ENCODE assay signal across 28 cellular contexts in genomic region chr11:64053699-64054098, GRCh38. TPM values are rescaled to one million over a fixed set of nuclear protein-coding genes. Genes with fewer than 3 reads are reported as not detected.
DNase-seq lines count a peak whose midpoint lies in the region; TF ChIP-seq lines count a peak whose summit lies in the region.
"Had no signal": no experiment of that assay in that cellular context is flagged by ENCODE, and none has a peak within 500 bp of the region (broad histone marks: within the 10 kb centered on the region; RNA-seq: fewer than 3 reads in every experiment).

No MANE protein-coding gene starts in this region.

- H3K18ac ChIP-seq in mesenchymal stem cell (ENCODE audit: low read depth in 1 of 2, low read length in 2 of 2) = peak overlapping the region; percentile 26 to 29

- H2BK12ac ChIP-seq in mesenchymal stem cell (ENCODE audit: low read length in 2 of 2) = peak overlapping the region in 1 of 2 experiments; percentile 24

- TF ChIP-seq POLR2A in esophagus squamous epithelium (IDR thresholded peaks at IDR 0.05) = no peak

- H3K14ac ChIP-seq in mesenchymal stem cell (ENCODE audit: low read length in 2 of 2) = peak overlapping the region in 1 of 2 experiments; percentile 69

- 25 to 33% methylated on average over 12 to 14 of the region's 15 CpGs for WGBS in endodermal cell (ENCODE audit: insufficient coverage in 1 of 2, insufficient read length in 1 of 2), 2 experiments
- WGBS in mesenchymal stem cell = 33% methylated on average over 13 of the region's 15 CpGs
- 92% methylated on average over 5 to 7 of the region's 15 CpGs for WGBS in esophagus squamous epithelium, 2 donors

- H3K27ac ChIP-seq in endodermal cell (ENCODE audit: low read depth, low read length) (no peak overlapping the region), mesenchymal stem cell (ENCODE audit: low read length, poor library complexity, severe bottlenecking) (no peak overlapping the region), esophagus squamous epithelium (no peak overlapping the region)
- H3K27ac ChIP-seq: A549, body of pancreas, coronary artery, lower lobe of right lung, right atrium auricular region had no signal

- intact Hi-C loops in esophagus squamous epithelium (cut with DNase I) = no loop called here

- H2BK15ac ChIP-seq in mesenchymal stem cell (ENCODE audit: low read depth, poor library complexity, severe bottlenecking) = no peak overlapping the region

- peak overlapping the region; percentile 21 for H3K4me3 Mint-ChIP-seq in T-helper 1 cell treated with Interleukin-12 subunit alpha and Interleukin-12 subunit beta and Interleukin-4 antibody, amounts not matched to agents 30 μg/mL and 1 μg/mL, for 36 hours
- H3K4me3 Mint-ChIP-seq in endodermal cell = no peak overlapping the region
- no peak overlapping the region for H3K4me3 Mint-ChIP-seq in activated naive CD8-positive, alpha-beta T cell treated with anti-CD3 and anti-CD28 coated beads for 36 hours
- H3K4me3 Mint-ChIP-seq: activated CD4-positive, alpha-beta memory T cell treated with anti-CD3 and anti-CD28 coated beads for 36 hours; activated naive CD8-positive, alpha-beta T cell treated with anti-CD3 and anti-CD28 coated beads, Interleukin-2, amount 50 U/mL, for 24 hours; stimulated activated naive CD8-positive, alpha-beta T cell treated with anti-CD3 and anti-CD28 coated beads, Interleukin-15, amount 100 ng/mL, for 72 hours had no signal

- no peak for TF ChIP-seq CTCF in endodermal cell (conservative IDR thresholded peaks at IDR 0.05)
- no peak for TF ChIP-seq CTCF in esophagus squamous epithelium (IDR thresholded peaks at IDR 0.05)

- no peaks in the 10 kb centered on the region for H3K4me1 Mint-ChIP-seq in T-helper 1 cell treated with Interleukin-12 subunit alpha and Interleukin-12 subunit beta and Interleukin-4 antibody, amounts not matched to agents 30 μg/mL and 1 μg/mL, for 36 hours (ENCODE audit: low read depth)
- peaks cover 20% of the 10 kb centered on the region for H3K4me1 Mint-ChIP-seq in endodermal cell
- no peaks in the 10 kb centered on the region for H3K4me1 Mint-ChIP-seq in activated naive CD8-positive, alpha-beta T cell treated with anti-CD3 and anti-CD28 coated beads for 36 hours
- H3K4me1 Mint-ChIP-seq: activated naive CD8-positive, alpha-beta T cell treated with anti-CD3 and anti-CD28 coated beads, Interleukin-2, amount 50 U/mL, for 24 hours; stimulated activated naive CD8-positive, alpha-beta T cell treated with anti-CD3 and anti-CD28 coated beads, Interleukin-15, amount 100 ng/mL, for 72 hours had no signal

- H3K27ac Mint-ChIP-seq in T-helper 1 cell treated with Interleukin-12 subunit alpha and Interleukin-12 subunit beta and Interleukin-4 antibody, amounts not matched to agents 30 μg/mL and 1 μg/mL, for 36 hours = no peak overlapping the region
- H3K27ac Mint-ChIP-seq in endodermal cell = no peak overlapping the region
- H3K27ac Mint-ChIP-seq in activated naive CD8-positive, alpha-beta T cell treated with anti-CD3 and anti-CD28 coated beads for 36 hours = no peak overlapping the region
- H3K27ac Mint-ChIP-seq: activated CD4-positive, alpha-beta memory T cell treated with anti-CD3 and anti-CD28 coated beads for 36 hours; activated naive CD8-positive, alpha-beta T cell treated with anti-CD3 and anti-CD28 coated beads, Interleukin-2, amount 50 U/mL, for 24 hours had no signal

- H2AK5ac ChIP-seq in mesenchymal stem cell (ENCODE audit: low read length, severe bottlenecking) = no peak overlapping the region

- no peak overlapping the region for H3K23ac ChIP-seq in mesenchymal stem cell (ENCODE audit: low read length in 2 of 2)

- H3K36me3 ChIP-seq in endodermal cell (ENCODE audit: control insufficient read depth, insufficient read depth, low read length) (no peaks in the 10 kb centered on the region), mesenchymal stem cell (ENCODE audit: control insufficient read depth in 1 of 2, insufficient read depth in 2 of 2, low read depth in 1 of 2, low read length in 2 of 2) (peaks cover 0 to 4% of the 10 kb centered on the region in 2 experiments), esophagus squamous epithelium (no peaks in the 10 kb centered on the region)
- H3K36me3 ChIP-seq: BE2C, lower lobe of right lung, right atrium auricular region had no signal

- no peak overlapping the region for H3K4ac ChIP-seq in mesenchymal stem cell (ENCODE audit: low read depth in 1 of 2, low read length in 2 of 2)

- H3K79me1 ChIP-seq in mesenchymal stem cell (replicated peaks; ENCODE audit: low read length, poor library complexity, severe bottlenecking) = no peaks in the 10 kb centered on the region

- no peak overlapping the region for H2AFZ ChIP-seq in mesenchymal stem cell (ENCODE audit: low read depth, low read length)

- H3K4me2 ChIP-seq in mesenchymal stem cell (ENCODE audit: low read length, poor library complexity, severe bottlenecking) = no peak overlapping the region
- H3K4me2 ChIP-seq: A549, SK-N-SH had no signal

- no peak overlapping the region for H3K9ac ChIP-seq in endodermal cell (ENCODE audit: extremely low read depth, low read length, poor library complexity, severe bottlenecking)
- H3K9ac ChIP-seq in mesenchymal stem cell (ENCODE audit: low read length) = no peak overlapping the region
- H3K9ac ChIP-seq: SK-N-SH had no signal

- H4K91ac ChIP-seq in mesenchymal stem cell (ENCODE audit: low read length) = peak overlapping the region; percentile 2

- H3K9me3 ChIP-seq in endodermal cell (ENCODE audit: control insufficient read depth, low read length) (no peaks in the 10 kb centered on the region), mesenchymal stem cell (ENCODE audit: control insufficient read depth, low read length) (no peaks in the 10 kb centered on the region), esophagus squamous epithelium (no peaks in the 10 kb centered on the region)
- H3K9me3 ChIP-seq: A549, BE2C, body of pancreas, Caco-2, lower lobe of right lung, right atrium auricular region, SK-N-SH had no signal

- no peaks in the 10 kb centered on the region for H3K27me3 ChIP-seq in endodermal cell (ENCODE audit: control insufficient read depth, insufficient read depth, low read length, poor library complexity, severe bottlenecking)
- peaks cover under 1 to 7% of the 10 kb centered on the region in 2 experiments for H3K27me3 ChIP-seq in mesenchymal stem cell (ENCODE audit: control insufficient read depth in 1 of 2, insufficient read depth in 1 of 2, low read length in 2 of 2)
- H3K27me3 ChIP-seq in esophagus squamous epithelium = no peaks in the 10 kb centered on the region
- H3K27me3 ChIP-seq: BE2C, body of pancreas, right atrium auricular region had no signal

- H3K27me3 Mint-ChIP-seq in T-helper 1 cell treated with Interleukin-12 subunit alpha and Interleukin-12 subunit beta and Interleukin-4 antibody, amounts not matched to agents 30 μg/mL and 1 μg/mL, for 36 hours (ENCODE audit: low read depth) = no peaks in the 10 kb centered on the region
- peaks cover 27% of the 10 kb centered on the region for H3K27me3 Mint-ChIP-seq in endodermal cell (ENCODE audit: insufficient read depth)
- no peaks in the 10 kb centered on the region for H3K27me3 Mint-ChIP-seq in activated naive CD8-positive, alpha-beta T cell treated with anti-CD3 and anti-CD28 coated beads for 36 hours
- H3K27me3 Mint-ChIP-seq: activated CD4-positive, alpha-beta memory T cell treated with anti-CD3 and anti-CD28 coated beads for 36 hours; activated naive CD8-positive, alpha-beta T cell treated with anti-CD3 and anti-CD28 coated beads, Interleukin-2, amount 50 U/mL, for 24 hours; stimulated activated naive CD8-positive, alpha-beta T cell treated with anti-CD3 and anti-CD28 coated beads, Interleukin-15, amount 100 ng/mL, for 72 hours had no signal

- H2BK5ac ChIP-seq in mesenchymal stem cell (ENCODE audit: low read depth, low read length, poor library complexity, severe bottlenecking) = no peak overlapping the region

- H2BK120ac ChIP-seq in mesenchymal stem cell (ENCODE audit: low read depth, low read length) = no peak overlapping the region

- peaks cover 14% of the 10 kb centered on the region for H3K4me1 ChIP-seq in endodermal cell (ENCODE audit: control insufficient read depth, insufficient read depth, low read length)
- H3K4me1 ChIP-seq in mesenchymal stem cell (ENCODE audit: control insufficient read depth, insufficient read depth, low read depth, low read length) = peaks cover 29% of the 10 kb centered on the region
- H3K4me1 ChIP-seq in esophagus squamous epithelium = no peaks in the 10 kb centered on the region
- H3K4me1 ChIP-seq: A549, body of pancreas, Caco-2, lower lobe of right lung had no signal

- no peaks in the 10 kb centered on the region for H3K9me3 Mint-ChIP-seq in T-helper 1 cell treated with Interleukin-12 subunit alpha and Interleukin-12 subunit beta and Interleukin-4 antibody, amounts not matched to agents 30 μg/mL and 1 μg/mL, for 36 hours
- no peaks in the 10 kb centered on the region for H3K9me3 Mint-ChIP-seq in endodermal cell
- no peaks in the 10 kb centered on the region for H3K9me3 Mint-ChIP-seq in activated naive CD8-positive, alpha-beta T cell treated with anti-CD3 and anti-CD28 coated beads for 36 hours
- H3K9me3 Mint-ChIP-seq: activated CD4-positive, alpha-beta memory T cell treated with anti-CD3 and anti-CD28 coated beads for 36 hours; activated naive CD8-positive, alpha-beta T cell treated with anti-CD3 and anti-CD28 coated beads, Interleukin-2, amount 50 U/mL, for 24 hours; stimulated activated naive CD8-positive, alpha-beta T cell treated with anti-CD3 and anti-CD28 coated beads, Interleukin-15, amount 100 ng/mL, for 72 hours had no signal

- no peaks in the 10 kb centered on the region for H3K36me3 Mint-ChIP-seq in T-helper 1 cell treated with Interleukin-12 subunit alpha and Interleukin-12 subunit beta and Interleukin-4 antibody, amounts not matched to agents 30 μg/mL and 1 μg/mL, for 36 hours (ENCODE audit: low read depth)
- no peaks in the 10 kb centered on the region for H3K36me3 Mint-ChIP-seq in endodermal cell (ENCODE audit: low read depth)
- H3K36me3 Mint-ChIP-seq in activated naive CD8-positive, alpha-beta T cell treated with anti-CD3 and anti-CD28 coated beads for 36 hours = no peaks in the 10 kb centered on the region
- H3K36me3 Mint-ChIP-seq: activated CD4-positive, alpha-beta memory T cell treated with anti-CD3 and anti-CD28 coated beads for 36 hours had no signal

- H3K4me3 ChIP-seq in endodermal cell (ENCODE audit: low read length) = no peak overlapping the region
- no peak overlapping the region for H3K4me3 ChIP-seq in mesenchymal stem cell (ENCODE audit: insufficient read depth in 1 of 2, low read depth in 1 of 2, low read length in 2 of 2)
- no peak overlapping the region for H3K4me3 ChIP-seq in esophagus squamous epithelium
- H3K4me3 ChIP-seq: A549, body of pancreas, coronary artery, lower lobe of right lung, right atrium auricular region had no signal

- peak overlapping the region; percentile 42 for H4K8ac ChIP-seq in mesenchymal stem cell (ENCODE audit: low read length)

- DNase-seq in T-helper 1 cell (no peak), endodermal cell (peak; percentile 90), mesenchymal stem cell (peak; percentile 30), medulla oblongata (ENCODE audit: extremely low spot score) (no peak), esophagus squamous epithelium (lab: John Stamatoyannopoulos, UW) (no peak), NCI-H2196 treated with DMSO at 0.1 percent for 48 hours (lab: John Stamatoyannopoulos, UW; ENCODE audit: unreplicated experiment) (no peak)
- DNase-seq in activated naive CD8-positive, alpha-beta T cell treated with anti-CD3 and anti-CD28 coated beads for 36 hours = no peak
- DNase-seq: activated CD4-positive, alpha-beta memory T cell treated with anti-CD3 and anti-CD28 coated beads for 36 hours; activated effector memory CD4-positive, alpha-beta T cell treated with anti-CD3 and anti-CD28 coated beads, Interleukin-2, amount 50 U/mL, for 16 hours; activated naive CD8-positive, alpha-beta T cell treated with anti-CD3 and anti-CD28 coated beads, Interleukin-2, amount 50 U/mL, for 24 hours; BE2C; body of pancreas; Caco-2; DND-41; lower lobe of right lung; NCI-H1092 treated with DMSO at 0.1 percent for 48 hours; NCI-H2029; NCI-H510A treated with DMSO at 0.1 percent for 48 hours; occipital lobe; RPMI8226; SK-N-SH; stimulated activated naive CD8-positive, alpha-beta T cell treated with anti-CD3 and anti-CD28 coated beads, Interleukin-15, amount 100 ng/mL, for 72 hours; trophoblast cell had no signal

RNA-seq across cellular contexts. Expression of gene FLRT1, which starts 18.0 kb away (rescaled TPM):
- total RNA-seq in endodermal cell (not detected), esophagus squamous epithelium (under 1 TPM in 3 of 4 donors, not detected in 1; 0.06 to 0.19 (median 0.08) TPM)
- 4.2 TPM for polyA plus RNA-seq in endodermal cell (2013, experiment 1 of 2)
- polyA plus RNA-seq in endodermal cell (2013, experiment 2 of 2) = 3.8 TPM
- polyA plus RNA-seq in mesenchymal stem cell (2013, experiment 1 of 2) = 0.11 TPM
- polyA plus RNA-seq in mesenchymal stem cell (2013, experiment 2 of 2) = 0.10 TPM
- not detected for total RNA-seq in activated naive CD8-positive, alpha-beta T cell treated with anti-CD3 and anti-CD28 coated beads for 36 hours
- total RNA-seq: glomerular endothelial cell, lower lobe of right lung had no signal

Comparison
In these comparisons a context has a peak if more than half of its experiments do, and no peak if none do; other contexts are left out.
1. DNase-seq: peak in endodermal cell (single experiment) and mesenchymal stem cell (single experiment); none in T-helper 1 cell (0 of 5), medulla oblongata (single experiment), activated naive CD8-positive, alpha-beta T cell treated with anti-CD3 and anti-CD28 coated beads for 36 hours (single experiment), esophagus squamous epithelium (single experiment) and NCI-H2196 treated with DMSO at 0.1 percent for 48 hours (single experiment).